ENCODE assay signal across 1 cellular context in the genomic region with DNA sequence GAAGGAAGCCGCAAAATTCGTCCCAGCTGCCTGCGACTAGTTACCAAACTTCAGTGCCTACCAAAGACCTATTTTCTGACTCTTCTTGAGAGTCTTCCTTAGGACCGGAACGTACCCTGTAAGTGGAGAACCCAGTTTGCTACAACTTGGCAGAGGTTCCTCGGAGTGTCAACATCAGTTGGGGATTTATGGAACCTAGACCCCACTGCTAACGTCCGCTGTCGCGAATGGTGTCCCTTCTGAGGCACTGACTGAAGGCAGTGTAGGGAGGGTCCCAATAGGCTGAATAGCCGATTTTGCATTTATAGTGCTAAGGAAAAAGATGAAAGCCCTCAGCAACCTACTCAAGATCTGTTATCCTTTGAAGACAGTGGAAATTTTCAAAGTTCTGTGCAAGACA.
A peak's percentile ranks its signal among the peaks of the same experiment; 100 is the strongest.
TF ChIP-seq lines count a peak whose summit lies in the region.

No MANE protein-coding gene starts in this region.

TF ChIP-seq in GM12878, 131 proteins besides CTCF, POLR2A, EP300 and RAD21 (continued from another document):
- TF ChIP-seq BCLAF1 (IDR thresholded peaks at IDR 0.05) (no peak), YY1 (IDR thresholded peaks at IDR 0.05; ENCODE audit: low read depth, low read length) (no peak), ASH2L (IDR thresholded peaks at IDR 0.05; ENCODE audit: borderline replicate concordance, low read depth) (no peak), PAX8 (IDR thresholded peaks at IDR 0.05) (no peak), ZBTB40 (IDR thresholded peaks at IDR 0.05; ENCODE audit: borderline replicate concordance) (peak; percentile 34; the same call in 1 of the 2 replicates)
- TF ChIP-seq, protein P1, sequence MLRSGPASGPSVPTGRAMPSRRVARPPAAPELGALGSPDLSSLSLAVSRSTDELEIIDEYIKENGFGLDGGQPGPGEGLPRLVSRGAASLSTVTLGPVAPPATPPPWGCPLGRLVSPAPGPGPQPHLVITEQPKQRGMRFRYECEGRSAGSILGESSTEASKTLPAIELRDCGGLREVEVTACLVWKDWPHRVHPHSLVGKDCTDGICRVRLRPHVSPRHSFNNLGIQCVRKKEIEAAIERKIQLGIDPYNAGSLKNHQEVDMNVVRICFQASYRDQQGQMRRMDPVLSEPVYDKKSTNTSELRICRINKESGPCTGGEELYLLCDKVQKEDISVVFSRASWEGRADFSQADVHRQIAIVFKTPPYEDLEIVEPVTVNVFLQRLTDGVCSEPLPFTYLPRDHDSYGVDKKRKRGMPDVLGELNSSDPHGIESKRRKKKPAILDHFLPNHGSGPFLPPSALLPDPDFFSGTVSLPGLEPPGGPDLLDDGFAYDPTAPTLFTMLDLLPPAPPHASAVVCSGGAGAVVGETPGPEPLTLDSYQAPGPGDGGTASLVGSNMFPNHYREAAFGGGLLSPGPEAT (IDR thresholded peaks at IDR 0.05; ENCODE audit: low read depth) = no peak
- TF ChIP-seq, protein P2, sequence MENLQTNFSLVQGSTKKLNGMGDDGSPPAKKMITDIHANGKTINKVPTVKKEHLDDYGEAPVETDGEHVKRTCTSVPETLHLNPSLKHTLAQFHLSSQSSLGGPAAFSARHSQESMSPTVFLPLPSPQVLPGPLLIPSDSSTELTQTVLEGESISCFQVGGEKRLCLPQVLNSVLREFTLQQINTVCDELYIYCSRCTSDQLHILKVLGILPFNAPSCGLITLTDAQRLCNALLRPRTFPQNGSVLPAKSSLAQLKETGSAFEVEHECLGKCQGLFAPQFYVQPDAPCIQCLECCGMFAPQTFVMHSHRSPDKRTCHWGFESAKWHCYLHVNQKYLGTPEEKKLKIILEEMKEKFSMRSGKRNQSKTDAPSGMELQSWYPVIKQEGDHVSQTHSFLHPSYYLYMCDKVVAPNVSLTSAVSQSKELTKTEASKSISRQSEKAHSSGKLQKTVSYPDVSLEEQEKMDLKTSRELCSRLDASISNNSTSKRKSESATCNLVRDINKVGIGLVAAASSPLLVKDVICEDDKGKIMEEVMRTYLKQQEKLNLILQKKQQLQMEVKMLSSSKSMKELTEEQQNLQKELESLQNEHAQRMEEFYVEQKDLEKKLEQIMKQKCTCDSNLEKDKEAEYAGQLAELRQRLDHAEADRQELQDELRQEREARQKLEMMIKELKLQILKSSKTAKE (IDR thresholded peaks at IDR 0.05; ENCODE audit: low read depth, poor library complexity, severe bottlenecking) = no peak
